In genomic region chrX:150806827-150807226, GRCh38 we compare ENCODE assay signal across 6 cellular contexts.
"Had no signal": no experiment of that assay in that cellular context is flagged by ENCODE, and none has a peak within 500 bp of the region (broad histone marks: within the 10 kb centered on the region; RNA-seq: fewer than 3 reads in every experiment).

No MANE protein-coding gene starts in this region.

- H3K27ac Mint-ChIP-seq: GM23338, H9, IgD-negative memory B cell had no signal

- H3K9me3 Mint-ChIP-seq: GM23338 had no signal

- DNase-seq: H9, HCEC 1CT, KBM-7 had no signal

- H3K27ac ChIP-seq: HL-60 had no signal

- H3K4me1 Mint-ChIP-seq: GM23338, H9 had no signal

- H3K4me3 ChIP-seq: GM23338 had no signal

- H3K27me3 Mint-ChIP-seq: IgD-negative memory B cell had no signal

- ATAC-seq: GM23338 had no signal

- H3K4me3 Mint-ChIP-seq: GM23338, H9, IgD-negative memory B cell had no signal
